ENCODE assay signal across 15 cellular contexts in the genomic region with DNA sequence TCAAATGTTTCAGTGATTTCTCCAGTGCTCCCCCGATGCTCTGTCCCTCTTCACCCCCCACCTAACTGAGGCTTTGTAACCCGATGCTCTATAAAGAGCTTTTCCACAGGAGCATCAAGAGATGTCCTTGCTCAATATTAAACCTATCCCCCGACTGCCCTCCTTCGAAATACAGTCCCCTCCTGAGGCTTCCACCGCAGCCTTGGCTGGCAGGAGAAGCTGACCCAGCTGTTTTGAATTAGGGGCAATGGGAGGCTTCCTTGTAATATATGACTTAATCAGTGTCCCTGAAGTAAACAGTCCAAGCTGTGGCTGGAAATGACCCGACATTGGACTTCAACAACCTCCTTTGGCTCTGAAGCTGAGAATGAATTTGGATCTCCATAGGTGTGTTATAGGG.
DNase-seq lines count a peak whose midpoint lies in the region; ATAC-seq lines count a peak whose summit lies in the region.
"Had no signal": no experiment of that assay in that cellular context is flagged by ENCODE, and none has a peak within 500 bp of the region (broad histone marks: within the 10 kb centered on the region; RNA-seq: fewer than 3 reads in every experiment).

No MANE protein-coding gene starts in this region.

- no peaks in the 10 kb centered on the region for H3K36me3 ChIP-seq in GM23248 (ENCODE audit: low read depth)

- 4 to 7% methylated on average over 6 of the region's 6 CpGs for whole genome bisulfite sequencing in GM23248 (ENCODE audit: low coverage in 1 of 2, low lambda C conversion rate in 2 of 2, missing lambda C conversion rate in 2 of 2), 2 experiments

- peaks cover 48% of the 10 kb centered on the region for H3K4me1 ChIP-seq in GM23248 (ENCODE audit: insufficient read depth)

- H3K79me2 ChIP-seq in GM23248 (ENCODE audit: insufficient read depth): no peaks in the 10 kb centered on the region

- H3K9me2 ChIP-seq in GM23248 (ENCODE audit: insufficient read depth): no peaks in the 10 kb centered on the region

- in situ Hi-C loops in GM23248 (cut with MboI): no loop called here

- H3K27me3 ChIP-seq in GM23248 (replicated peaks; ENCODE audit: insufficient read depth): no peaks in the 10 kb centered on the region

- DNase-seq in AG08395 (ENCODE audit: low spot score): peak; percentile 31
- peak; percentile 61 for DNase-seq in GM23248
- peak; percentile 50 for DNase-seq in dedifferentiated amniotic fluid mesenchymal stem cell (ENCODE audit: extremely low spot score)
- peak; percentile 67 for DNase-seq in left kidney (ENCODE audit: low read depth, low spot score)
- DNase-seq in SKM-1 treated with dmso at 0.1 percent for 144 hours (lab: John Stamatoyannopoulos, UW; ENCODE audit: unreplicated experiment): no peak
- no peak for DNase-seq in activated T-cell treated with anti-CD3 and anti-CD28 coated beads, Interleukin-2, amount 50 U/mL, for 1 hour
- DNase-seq: AML-193; kidney glomerular epithelial cell; NCI-H1105; NCI-H446 treated with DMSO at 0.1 percent for 48 hours; posterior cingulate gyrus; stimulated activated CD4-positive, alpha-beta T cell treated with anti-CD3 and anti-CD28 coated beads, Interleukin-12 subunit alpha, Interleukin-12 subunit beta, amount 100 ng/mL, for 4 hours had no signal

- peak overlapping the region; percentile 29; the same call in 1 of the 2 replicates for H3K27ac ChIP-seq in GM23248
- H3K27ac ChIP-seq: HL-60 had no signal

- no peaks in the 10 kb centered on the region for H3K9me3 ChIP-seq in GM23248 (ENCODE audit: low read depth)

- peak overlapping the region; percentile 39 for H3K4me2 ChIP-seq in GM23248 (ENCODE audit: unreplicated experiment)

- ATAC-seq in HG03439 (IDR thresholded peaks at IDR 0.05; ENCODE audit: unreplicated experiment) (no peak), HG02973 (IDR thresholded peaks at IDR 0.05; ENCODE audit: unreplicated experiment) (no peak)

- peaks cover 34% of the 10 kb centered on the region for H3F3A ChIP-seq in GM23248 (ENCODE audit: insufficient read depth)

- H2AFZ ChIP-seq in GM23248: peak overlapping the region; percentile 40; the same call in 1 of the 2 replicates

- no peak overlapping the region for H3K9ac ChIP-seq in GM23248

- no peaks in the 10 kb centered on the region for H4K20me1 ChIP-seq in GM23248 (ENCODE audit: insufficient read depth)

- no peak overlapping the region for H3K4me3 ChIP-seq in GM23248

Comparison
In these comparisons a context has a peak if more than half of its experiments do, and no peak if none do; other contexts are left out.
1. DNase-seq: peak in AG08395 (single experiment), GM23248 (single experiment), dedifferentiated amniotic fluid mesenchymal stem cell (single experiment) and left kidney (single experiment); none in SKM-1 treated with dmso at 0.1 percent for 144 hours (single experiment) and activated T-cell treated with anti-CD3 and anti-CD28 coated beads, Interleukin-2, amount 50 U/mL, for 1 hour (single experiment).